In the genomic region with DNA sequence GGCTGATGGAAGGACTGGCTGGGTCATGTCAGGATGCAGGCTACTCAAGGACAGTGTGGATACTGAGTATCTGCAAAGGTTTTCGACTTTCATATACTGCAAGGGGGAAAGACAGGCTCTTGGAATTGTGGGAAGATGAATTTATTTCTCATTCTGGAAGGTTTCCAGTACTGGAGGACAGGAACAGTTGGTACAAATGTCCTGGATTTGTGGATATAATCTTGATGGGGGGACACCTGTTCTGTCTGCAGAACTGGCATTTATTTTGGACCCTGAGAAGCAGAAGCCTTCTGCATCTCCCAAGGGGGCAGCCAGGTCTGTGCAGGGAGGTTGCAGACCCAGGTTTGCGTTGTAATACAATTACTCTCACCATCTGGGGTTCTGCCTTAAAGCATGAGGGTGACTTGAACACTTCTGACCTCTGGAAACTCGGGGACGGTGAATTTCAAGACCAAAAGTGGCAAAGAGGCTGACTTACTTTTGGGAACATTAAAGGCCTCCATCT, we compare ENCODE assay signal across 24 cellular contexts.
A peak's percentile ranks its signal among the peaks of the same experiment; 100 is the strongest.
DNase-seq lines count a peak whose midpoint lies in the region; ATAC-seq and TF ChIP-seq lines count a peak whose summit lies in the region.
"Had no signal": no experiment of that assay in that cellular context is flagged by ENCODE, and none has a peak within 500 bp of the region (broad histone marks: within the 10 kb centered on the region; RNA-seq: fewer than 3 reads in every experiment).

No MANE protein-coding gene starts in this region.

- H3K27me3 Mint-ChIP-seq in stimulated activated memory B cell treated with anti-CD40 and anti-IgM and Interleukin-4, amounts not matched to agents 10 μg/mL and 1 μg/mL and 100 μg/mL, for 72 hours: peaks cover 34% of the 10 kb centered on the region

- H3K9me3 Mint-ChIP-seq in stimulated activated memory B cell treated with anti-CD40 and anti-IgM and Interleukin-4, amounts not matched to agents 10 μg/mL and 1 μg/mL and 100 μg/mL, for 72 hours: no peaks in the 10 kb centered on the region
- H3K9me3 Mint-ChIP-seq: CD8-positive, alpha-beta T cell had no signal

- H3K4me3 Mint-ChIP-seq in stimulated activated memory B cell treated with anti-CD40 and anti-IgM and Interleukin-4, amounts not matched to agents 10 μg/mL and 1 μg/mL and 100 μg/mL, for 72 hours: no peak overlapping the region
- H3K4me3 Mint-ChIP-seq: CD8-positive, alpha-beta T cell had no signal

- no peaks in the 10 kb centered on the region for H3K27me3 ChIP-seq in KMS-11 (ENCODE audit: insufficient read depth, low read depth)
- H3K27me3 ChIP-seq: SJSA1 had no signal

- ATAC-seq in stimulated activated memory B cell treated with anti-CD40 and anti-IgM and Interleukin-4, amounts not matched to agents 10 μg/mL and 1 μg/mL and 100 μg/mL, for 72 hours: peak; percentile 22
- ATAC-seq: CD8-positive, alpha-beta T cell; K562; PC-3 had no signal

- no peak overlapping the region for H3K9ac ChIP-seq in KMS-11

- H3K4me1 ChIP-seq in KMS-11 (ENCODE audit: low read depth, poor library complexity, severe bottlenecking): peaks cover 12% of the 10 kb centered on the region

- H3K4me1 Mint-ChIP-seq in stimulated activated memory B cell treated with anti-CD40 and anti-IgM and Interleukin-4, amounts not matched to agents 10 μg/mL and 1 μg/mL and 100 μg/mL, for 72 hours: no peaks in the 10 kb centered on the region

- no peaks in the 10 kb centered on the region for H3K36me3 Mint-ChIP-seq in stimulated activated memory B cell treated with anti-CD40 and anti-IgM and Interleukin-4, amounts not matched to agents 10 μg/mL and 1 μg/mL and 100 μg/mL, for 72 hours
- H3K36me3 Mint-ChIP-seq: CD8-positive, alpha-beta T cell had no signal

- H3K36me3 ChIP-seq in KMS-11 (ENCODE audit: insufficient read depth): no peaks in the 10 kb centered on the region
- H3K36me3 ChIP-seq: SJSA1 had no signal

- peak overlapping the region; percentile 31 for H3K4me3 ChIP-seq in KMS-11 (IDR thresholded peaks at IDR 0.05; ENCODE audit: insufficient read depth, low read depth, low read length)
- H3K4me3 ChIP-seq: K562, SJSA1 had no signal

- no peaks in the 10 kb centered on the region for H4K20me1 ChIP-seq in KMS-11 (ENCODE audit: insufficient read depth)

- no peak overlapping the region for H3K27ac ChIP-seq in KMS-11
- H3K27ac ChIP-seq: C4-2B, SJSA1 had no signal

- no peak overlapping the region for H2AFZ ChIP-seq in KMS-11 (ENCODE audit: low read depth)

- H3K4me2 ChIP-seq in KMS-11: no peak overlapping the region

- peak; percentile 60 for DNase-seq in NCI-H524 treated with DMSO at 0.1 percent for 48 hours (lab: John Stamatoyannopoulos, UW)
- peak; percentile 48 to 62 for DNase-seq in cerebellar nuclear complex (lab: John Stamatoyannopoulos, UW)
- DNase-seq in T-helper 1 cell: no peak
- no peak for DNase-seq in GF-D8 (lab: John Stamatoyannopoulos, UW)
- no peak for DNase-seq in DMS114 treated with DMSO at 0.1 percent for 48 hours (lab: John Stamatoyannopoulos, UW; ENCODE audit: unreplicated experiment)
- DNase-seq: Caco-2; CD8-positive, alpha-beta T cell; DMS153; DND-41; H7; MV-4-11; NCI-H1105; NCI-H1436 treated with DMSO at 0.1 percent for 48 hours; NCI-H2107; NCI-H748 treated with DMSO at 0.1 percent for 48 hours; NK-92 treated with Interleukin-12 subunit alpha and Interleukin-12 subunit beta, amount 100 ng/mL, for 24 hours; PC-3; Right ventricle myocardium superior; RPMI8226 had no signal

- H3K27ac Mint-ChIP-seq in stimulated activated memory B cell treated with anti-CD40 and anti-IgM and Interleukin-4, amounts not matched to agents 10 μg/mL and 1 μg/mL and 100 μg/mL, for 72 hours: no peak overlapping the region
- H3K27ac Mint-ChIP-seq: CD8-positive, alpha-beta T cell had no signal

- H3K79me2 ChIP-seq in KMS-11 (ENCODE audit: insufficient read depth, low read depth): no peaks in the 10 kb centered on the region

- TF ChIP-seq CTCF in KMS-11 (conservative IDR thresholded peaks at IDR 0.05; ENCODE audit: low read depth, low read length): no peak

Comparison
In these comparisons a context has a peak if more than half of its experiments do, and no peak if none do; other contexts are left out.
1. DNase-seq: peak in NCI-H524 treated with DMSO at 0.1 percent for 48 hours (single experiment) and cerebellar nuclear complex (2 of 2); none in T-helper 1 cell (0 of 5), GF-D8 (single experiment) and DMS114 treated with DMSO at 0.1 percent for 48 hours (single experiment).